ENCODE assay signal across 8 cellular contexts in genomic region chr3:52705688-52706686, GRCh38. TPM values are rescaled to one million over a fixed set of nuclear protein-coding genes. Genes with fewer than 3 reads are reported as not detected.
A peak's percentile ranks its signal among the peaks of the same experiment; 100 is the strongest.
DNase-seq lines count a peak whose midpoint lies in the region; ATAC-seq and TF ChIP-seq lines count a peak whose summit lies in the region.

Gene GLT8D1, minus strand, starts transcription at chr3:52705791. Its CDS starts 5,331 bp downstream, at chr3:52700460.
Gene SPCS1, plus strand, starts transcription at chr3:52706106. Its CDS starts 141 bp downstream, at chr3:52706247.

- peak within 1 kb of the TSS; percentile 98 for H3K4me3 Mint-ChIP-seq in activated T-helper 17 cell treated with anti-CD3 and anti-CD28 coated beads, Interleukin-2, amount 50 U/mL, for 72 hours
- H3K4me3 Mint-ChIP-seq in nephron = peak within 1 kb of the TSS; percentile 96 to 99 (median 98)
- H3K4me3 Mint-ChIP-seq in stimulated activated naive CD8-positive, alpha-beta T cell treated with anti-CD3 and anti-CD28 coated beads, Interleukin-15, Interleukin-2, amounts not matched to agents 100 ng/mL and 50 ng/mL, for 24 hours = peak within 1 kb of the TSS; percentile 97

- TF ChIP-seq RAD21 in Ishikawa (IDR thresholded peaks at IDR 0.05; ENCODE audit: low read depth) = no peak

- peak within 1 kb of the TSS; percentile 93 for H3K27ac Mint-ChIP-seq in activated T-helper 17 cell treated with anti-CD3 and anti-CD28 coated beads, Interleukin-2, amount 50 U/mL, for 72 hours
- H3K27ac Mint-ChIP-seq in nephron = peak within 1 kb of the TSS; percentile 96 to 97 (median 96)
- H3K27ac Mint-ChIP-seq in stimulated activated naive CD8-positive, alpha-beta T cell treated with anti-CD3 and anti-CD28 coated beads, Interleukin-15, Interleukin-2, amounts not matched to agents 100 ng/mL and 50 ng/mL, for 24 hours = peak within 1 kb of the TSS; percentile 95

- no peaks in the 10 kb centered on the region for H3K9me3 Mint-ChIP-seq in activated T-helper 17 cell treated with anti-CD3 and anti-CD28 coated beads, Interleukin-2, amount 50 U/mL, for 72 hours
- no peaks in the 10 kb centered on the region for H3K9me3 Mint-ChIP-seq in nephron
- H3K9me3 Mint-ChIP-seq in stimulated activated naive CD8-positive, alpha-beta T cell treated with anti-CD3 and anti-CD28 coated beads, Interleukin-15, Interleukin-2, amounts not matched to agents 100 ng/mL and 50 ng/mL, for 24 hours = no peaks in the 10 kb centered on the region

- H3K36me3 Mint-ChIP-seq in activated T-helper 17 cell treated with anti-CD3 and anti-CD28 coated beads, Interleukin-2, amount 50 U/mL, for 72 hours (ENCODE audit: low read depth) = peaks cover 34% of the 10 kb centered on the region
- H3K36me3 Mint-ChIP-seq in nephron (ENCODE audit: low read depth) = peaks cover 9% of the 10 kb centered on the region
- H3K36me3 Mint-ChIP-seq in stimulated activated naive CD8-positive, alpha-beta T cell treated with anti-CD3 and anti-CD28 coated beads, Interleukin-15, Interleukin-2, amounts not matched to agents 100 ng/mL and 50 ng/mL, for 24 hours (ENCODE audit: low read depth) = peaks cover 37% of the 10 kb centered on the region

- peaks cover 14% of the 10 kb centered on the region for H3K4me1 Mint-ChIP-seq in activated T-helper 17 cell treated with anti-CD3 and anti-CD28 coated beads, Interleukin-2, amount 50 U/mL, for 72 hours
- peaks cover 26% of the 10 kb centered on the region for H3K4me1 Mint-ChIP-seq in nephron
- peaks cover 38% of the 10 kb centered on the region for H3K4me1 Mint-ChIP-seq in stimulated activated naive CD8-positive, alpha-beta T cell treated with anti-CD3 and anti-CD28 coated beads, Interleukin-15, Interleukin-2, amounts not matched to agents 100 ng/mL and 50 ng/mL, for 24 hours (ENCODE audit: low read depth)

- TF ChIP-seq CTCF in nephron (IDR thresholded peaks at IDR 0.05; ENCODE audit: unreplicated experiment in 3 of 3) = no peak

- DNase-seq in DMS53 treated with DMSO at 0.1 percent for 48 hours (lab: John Stamatoyannopoulos, UW; ENCODE audit: unreplicated experiment) (peak; percentile 13), RKO (ENCODE audit: low spot score) (peak; percentile 91), fibroblast of peridontal ligament (ENCODE audit: extremely low read depth) (peak; percentile 74)

- no peaks in the 10 kb centered on the region for H3K27me3 Mint-ChIP-seq in activated T-helper 17 cell treated with anti-CD3 and anti-CD28 coated beads, Interleukin-2, amount 50 U/mL, for 72 hours
- no peaks in the 10 kb centered on the region for H3K27me3 Mint-ChIP-seq in nephron (ENCODE audit: low read depth)
- H3K27me3 Mint-ChIP-seq in stimulated activated naive CD8-positive, alpha-beta T cell treated with anti-CD3 and anti-CD28 coated beads, Interleukin-15, Interleukin-2, amounts not matched to agents 100 ng/mL and 50 ng/mL, for 24 hours = no peaks in the 10 kb centered on the region

- peak; percentile 75 for ATAC-seq in GM21619 (IDR thresholded peaks at IDR 0.05; ENCODE audit: unreplicated experiment)
- peak; percentile 95 for ATAC-seq in activated T-helper 17 cell treated with anti-CD3 and anti-CD28 coated beads, Interleukin-2, amount 50 U/mL, for 72 hours (replicated peaks)

- no peak for TF ChIP-seq EP300 in Ishikawa (IDR thresholded peaks at IDR 0.05; ENCODE audit: borderline replicate concordance)

TF ChIP-seq in Ishikawa, 13 proteins besides CTCF, POLR2A, EP300 and RAD21:
- TF ChIP-seq USF1 (IDR thresholded peaks at IDR 0.05) (peak; percentile 5; the same call in 1 of the 2 replicates), CREB1 (IDR thresholded peaks at IDR 0.05; ENCODE audit: low read depth) (peak; percentile 38; the same call in 1 of the 2 replicates), REST (IDR thresholded peaks at IDR 0.05; ENCODE audit: low read depth) (no peak), MAX (IDR thresholded peaks at IDR 0.05) (peak; percentile 77), EGR1 (IDR thresholded peaks at IDR 0.05) (peak; percentile 61), TCF12 (IDR thresholded peaks at IDR 0.05; ENCODE audit: low read depth) (no peak), NFIC (IDR thresholded peaks at IDR 0.05) (peak; percentile 84), TAF1 (IDR thresholded peaks at IDR 0.05; ENCODE audit: low read depth) (peak; percentile 81), FOXM1 (IDR thresholded peaks at IDR 0.05; ENCODE audit: borderline replicate concordance, low read depth) (no peak), TEAD4 (IDR thresholded peaks at IDR 0.05) (no peak), ZBTB7A (IDR thresholded peaks at IDR 0.05; ENCODE audit: low read depth) (no peak; the same call in 1 of the 2 replicates), YY1 (IDR thresholded peaks at IDR 0.05; ENCODE audit: low read depth) (peak; percentile 94), CEBPB (IDR thresholded peaks at IDR 0.05) (no peak)

RNA-seq across cellular contexts. Expression of gene GLT8D1, which starts in this region (rescaled TPM):
- 10 to 100 TPM; 34.6 to 37.3 TPM for total RNA-seq in activated T-helper 17 cell treated with anti-CD3 and anti-CD28 coated beads, Interleukin-2, amount 50 U/mL, for 72 hours

RNA-seq across cellular contexts. Expression of gene SPCS1, which starts in this region (rescaled TPM):
- 100 to 1,000 TPM in 1 of 2 donors, 10 to 100 TPM in 1; 66.2 to 106 TPM for total RNA-seq in activated T-helper 17 cell treated with anti-CD3 and anti-CD28 coated beads, Interleukin-2, amount 50 U/mL, for 72 hours

Comparison
In these comparisons a context has a peak if more than half of its experiments do, and no peak if none do; other contexts are left out.
1. Peak in every context shown above with its lines: DNase-seq and ATAC-seq.
2. DNase-seq: peak in every context shown above with its lines; median percentile 91 in RKO; 74 in fibroblast of peridontal ligament; 13 in DMS53 treated with DMSO at 0.1 percent for 48 hours.